Comparison of ENCODE assay signal across 12 cellular contexts in genomic region chr17:77882040-77882439, GRCh38.
A peak's percentile ranks its signal among the peaks of the same experiment; 100 is the strongest.
DNase-seq lines count a peak whose midpoint lies in the region; ATAC-seq and TF ChIP-seq lines count a peak whose summit lies in the region.
"Had no signal": no experiment of that assay in that cellular context is flagged by ENCODE, and none has a peak within 500 bp of the region (broad histone marks: within the 10 kb centered on the region; RNA-seq: fewer than 3 reads in every experiment).

No MANE protein-coding gene starts in this region.

- ATAC-seq in Right ventricle myocardium superior (ENCODE audit: poor library complexity) (no peak), lower lobe of right lung (no peak), upper lobe of right lung (no peak), GM21717 (IDR thresholded peaks at IDR 0.05; ENCODE audit: unreplicated experiment) (no peak)
- ATAC-seq in activated CD8-positive, alpha-beta T cell treated with anti-CD3 and anti-CD28 coated beads for 36 hours: no peak

- CTCF ChIA-PET in activated CD8-positive, alpha-beta T cell treated with anti-CD3 and anti-CD28 coated beads for 36 hours (lab: Charles Lee): no interaction called here

- H3K27ac ChIP-seq in left ventricle myocardium inferior (replicated peaks): peak overlapping the region; percentile 83
- peak overlapping the region; percentile 72 for H3K27ac ChIP-seq in lower lobe of right lung
- H3K27ac ChIP-seq in upper lobe of right lung: peak overlapping the region; percentile 79
- H3K27ac ChIP-seq: C4-2B, VCaP had no signal

- H3K27me3 ChIP-seq in left ventricle myocardium inferior (ENCODE audit: low read depth) (no peaks in the 10 kb centered on the region), lower lobe of right lung (ENCODE audit: low read depth) (peaks cover 15% of the 10 kb centered on the region), upper lobe of right lung (no peaks in the 10 kb centered on the region)
- H3K27me3 ChIP-seq: tibial artery had no signal

- peak overlapping the region; percentile 92 for H3K27ac Mint-ChIP-seq in activated CD8-positive, alpha-beta T cell treated with anti-CD3 and anti-CD28 coated beads for 36 hours

- no peaks in the 10 kb centered on the region for H3K36me3 Mint-ChIP-seq in activated CD8-positive, alpha-beta T cell treated with anti-CD3 and anti-CD28 coated beads for 36 hours (ENCODE audit: low read depth)

- peaks cover 80% of the 10 kb centered on the region for H3K4me1 Mint-ChIP-seq in activated CD8-positive, alpha-beta T cell treated with anti-CD3 and anti-CD28 coated beads for 36 hours (ENCODE audit: low read depth)

- peak overlapping the region; percentile 45 for H3K4me3 Mint-ChIP-seq in activated CD8-positive, alpha-beta T cell treated with anti-CD3 and anti-CD28 coated beads for 36 hours

- no peaks in the 10 kb centered on the region for H3K9me3 Mint-ChIP-seq in activated CD8-positive, alpha-beta T cell treated with anti-CD3 and anti-CD28 coated beads for 36 hours

- DNase-seq in left ventricle myocardium inferior: no peak
- DNase-seq in Right ventricle myocardium superior: no peak
- DNase-seq in activated CD8-positive, alpha-beta T cell treated with anti-CD3 and anti-CD28 coated beads for 36 hours: peak; percentile 17
- DNase-seq in lower lobe of right lung: peak; percentile 38
- DNase-seq in upper lobe of right lung: no peak
- DNase-seq in AG20443 (ENCODE audit: low spot score): no peak
- DNase-seq in activated gamma-delta T cell (lab: John Stamatoyannopoulos, UW): no peak
- DNase-seq: NCI-H2081 treated with DMSO at 0.1 percent for 48 hours had no signal

- TF ChIP-seq CTCF in left ventricle myocardium inferior (IDR thresholded peaks at IDR 0.05; ENCODE audit: borderline replicate concordance): no peak
- no peak for TF ChIP-seq CTCF in activated CD8-positive, alpha-beta T cell treated with anti-CD3 and anti-CD28 coated beads for 36 hours (IDR thresholded peaks at IDR 0.05)
- TF ChIP-seq CTCF in lower lobe of right lung (IDR thresholded peaks at IDR 0.05): no peak
- TF ChIP-seq CTCF in upper lobe of right lung (IDR thresholded peaks at IDR 0.05): no peak

- intact Hi-C loops in left ventricle myocardium inferior (cut with micrococcal nuclease) (no loop called here), Right ventricle myocardium superior (cut with DNase I) (loop anchor here (10.0 kb wide), 1 partner anchor 337 kb away; no protein-coding TSS in a partner anchor), lower lobe of right lung (cut with DNase I) (no loop called here), upper lobe of right lung (cut with DNase I) (no loop called here)
- intact Hi-C loops in activated CD8-positive, alpha-beta T cell treated with anti-CD3 and anti-CD28 coated beads for 36 hours (cut with micrococcal nuclease): loop anchor here (5.0 to 10.0 kb wide), 3 partner anchors 40 to 123 kb away; no protein-coding TSS in a partner anchor

- POLR2A ChIA-PET in activated CD8-positive, alpha-beta T cell treated with anti-CD3 and anti-CD28 coated beads for 36 hours (lab: Charles Lee): interaction anchor here (0.8 to 1.7 kb wide), 6 partner anchors 9 to 98 kb away, joined by 3 to 8 read pairs (median 5); partner anchors contain the start of gene TNRC6C

- H3K9me3 ChIP-seq in left ventricle myocardium inferior (replicated peaks) (no peaks in the 10 kb centered on the region), lower lobe of right lung (no peaks in the 10 kb centered on the region), upper lobe of right lung (no peaks in the 10 kb centered on the region)
- H3K9me3 ChIP-seq: tibial artery had no signal

- H3K4me3 ChIP-seq in left ventricle myocardium inferior (no peak overlapping the region), lower lobe of right lung (no peak overlapping the region), upper lobe of right lung (no peak overlapping the region)
- H3K4me3 ChIP-seq: tibial artery had no signal

- no peaks in the 10 kb centered on the region for H3K36me3 ChIP-seq in left ventricle myocardium inferior
- no peaks in the 10 kb centered on the region for H3K36me3 ChIP-seq in lower lobe of right lung
- H3K36me3 ChIP-seq in upper lobe of right lung: no peaks in the 10 kb centered on the region
- H3K36me3 ChIP-seq: tibial artery had no signal

- H3K4me1 ChIP-seq in left ventricle myocardium inferior (peaks cover 49% of the 10 kb centered on the region), lower lobe of right lung (peaks cover 35% of the 10 kb centered on the region), upper lobe of right lung (peaks cover 24% of the 10 kb centered on the region)

- peaks cover 2% of the 10 kb centered on the region for H3K27me3 Mint-ChIP-seq in activated CD8-positive, alpha-beta T cell treated with anti-CD3 and anti-CD28 coated beads for 36 hours

Comparison
In these comparisons a context has a peak if more than half of its experiments do, and no peak if none do; other contexts are left out.
1. intact Hi-C loops: an anchor here in Right ventricle myocardium superior (10.0 kb wide) and activated CD8-positive, alpha-beta T cell treated with anti-CD3 and anti-CD28 coated beads for 36 hours (5.0 to 10.0 kb wide); none called in left ventricle myocardium inferior, lower lobe of right lung and upper lobe of right lung.
2. DNase-seq: peak in activated CD8-positive, alpha-beta T cell treated with anti-CD3 and anti-CD28 coated beads for 36 hours (single experiment) and lower lobe of right lung (single experiment); none in left ventricle myocardium inferior (single experiment), Right ventricle myocardium superior (single experiment), upper lobe of right lung (single experiment), AG20443 (single experiment) and activated gamma-delta T cell (single experiment).
3. Peak in every context shown above with its lines, with median percentiles within 50 percentile points of each other: H3K27ac ChIP-seq.